Comparison of ENCODE assay signal across 14 cellular contexts in the genomic region with DNA sequence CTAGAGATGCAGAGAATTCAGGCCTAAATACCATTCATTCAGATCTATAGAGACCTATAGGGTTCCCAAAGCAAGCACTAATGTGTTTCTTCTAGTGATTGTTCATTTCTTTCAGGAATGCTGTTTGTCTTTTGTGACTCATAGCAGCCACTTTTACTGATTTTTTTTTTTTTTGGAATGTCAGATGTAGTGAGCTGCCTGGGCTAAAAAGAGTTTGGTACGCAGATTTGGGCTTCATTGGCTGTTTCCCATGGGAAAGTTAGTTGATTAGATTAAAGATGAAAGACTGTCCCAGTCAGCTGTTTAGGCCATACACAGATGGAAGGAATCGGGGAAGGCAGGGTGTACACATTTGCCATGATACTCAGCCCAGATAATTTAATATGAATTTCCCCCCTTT.
DNase-seq lines count a peak whose midpoint lies in the region; ATAC-seq and TF ChIP-seq lines count a peak whose summit lies in the region.
"Had no signal": no experiment of that assay in that cellular context is flagged by ENCODE, and none has a peak within 500 bp of the region (broad histone marks: within the 10 kb centered on the region; RNA-seq: fewer than 3 reads in every experiment).

No MANE protein-coding gene starts in this region.

- CTCF ChIA-PET in activated CD8-positive, alpha-beta memory T cell treated with anti-CD3 and anti-CD28 coated beads, Interleukin-2, amount 10 ng/mL, durations not matched to agents 7 days and 5 days (lab: Charles Lee), result interaction anchor here (2.1 to 2.5 kb wide), 2 partner anchors 16 to 65 kb away, joined by 8 to 9 read pairs; no protein-coding TSS in a partner anchor

- H3K4me1 Mint-ChIP-seq in activated CD8-positive, alpha-beta memory T cell treated with anti-CD3 and anti-CD28 coated beads, Interleukin-2, amount 10 ng/mL, durations not matched to agents 7 days and 5 days, result peaks cover 63% of the 10 kb centered on the region
- H3K4me1 Mint-ChIP-seq in activated T-helper 17 cell treated with anti-CD3 and anti-CD28 coated beads, Interleukin-2, amount 50 U/mL, for 72 hours, result peaks cover 61% of the 10 kb centered on the region
- peaks cover 41% of the 10 kb centered on the region for H3K4me1 Mint-ChIP-seq in type B pancreatic cell (ENCODE audit: unreplicated experiment)

- H3K27me3 Mint-ChIP-seq in activated CD8-positive, alpha-beta memory T cell treated with anti-CD3 and anti-CD28 coated beads, Interleukin-2, amount 10 ng/mL, durations not matched to agents 7 days and 5 days, result no peaks in the 10 kb centered on the region
- no peaks in the 10 kb centered on the region for H3K27me3 Mint-ChIP-seq in activated T-helper 17 cell treated with anti-CD3 and anti-CD28 coated beads, Interleukin-2, amount 50 U/mL, for 72 hours
- H3K27me3 Mint-ChIP-seq in type B pancreatic cell, result no peaks in the 10 kb centered on the region

- ATAC-seq in activated CD8-positive, alpha-beta memory T cell treated with anti-CD3 and anti-CD28 coated beads, Interleukin-2, amount 10 ng/mL, durations not matched to agents 7 days and 5 days, result no peak
- ATAC-seq in activated T-helper 17 cell treated with anti-CD3 and anti-CD28 coated beads, Interleukin-2, amount 50 U/mL, for 72 hours (replicated peaks), result no peak
- no peak for ATAC-seq in GM21576 (IDR thresholded peaks at IDR 0.05; ENCODE audit: unreplicated experiment)
- ATAC-seq: activated CD4-positive, CD25-positive, alpha-beta regulatory T cell treated with anti-CD3 and anti-CD28 coated beads, Interleukin-2, amount 50 U/mL, for 24 hours; activated naive CD4-positive, alpha-beta T cell treated with anti-CD3 and anti-CD28 coated beads, Interleukin-2, amount 50 U/mL, for 72 hours; sciatic nerve had no signal

- H3K4me3 Mint-ChIP-seq in activated CD8-positive, alpha-beta memory T cell treated with anti-CD3 and anti-CD28 coated beads, Interleukin-2, amount 10 ng/mL, durations not matched to agents 7 days and 5 days, result no peak overlapping the region
- peak overlapping the region; percentile 87 for H3K4me3 Mint-ChIP-seq in activated T-helper 17 cell treated with anti-CD3 and anti-CD28 coated beads, Interleukin-2, amount 50 U/mL, for 72 hours
- H3K4me3 Mint-ChIP-seq in type B pancreatic cell, result no peak overlapping the region

- H3K27ac Mint-ChIP-seq in activated CD8-positive, alpha-beta memory T cell treated with anti-CD3 and anti-CD28 coated beads, Interleukin-2, amount 10 ng/mL, durations not matched to agents 7 days and 5 days, result peak overlapping the region; percentile 48
- H3K27ac Mint-ChIP-seq in activated T-helper 17 cell treated with anti-CD3 and anti-CD28 coated beads, Interleukin-2, amount 50 U/mL, for 72 hours, result peak overlapping the region; percentile 89
- H3K27ac Mint-ChIP-seq in type B pancreatic cell, result peak overlapping the region; percentile 17

- H3K9me3 Mint-ChIP-seq in activated CD8-positive, alpha-beta memory T cell treated with anti-CD3 and anti-CD28 coated beads, Interleukin-2, amount 10 ng/mL, durations not matched to agents 7 days and 5 days (ENCODE audit: low read depth), result peaks cover 5% of the 10 kb centered on the region
- H3K9me3 Mint-ChIP-seq in activated T-helper 17 cell treated with anti-CD3 and anti-CD28 coated beads, Interleukin-2, amount 50 U/mL, for 72 hours, result peaks cover 4% of the 10 kb centered on the region
- H3K9me3 Mint-ChIP-seq in type B pancreatic cell, result peaks cover 10% of the 10 kb centered on the region

- peaks cover 8% of the 10 kb centered on the region for H3K36me3 Mint-ChIP-seq in activated CD8-positive, alpha-beta memory T cell treated with anti-CD3 and anti-CD28 coated beads, Interleukin-2, amount 10 ng/mL, durations not matched to agents 7 days and 5 days
- H3K36me3 Mint-ChIP-seq in activated T-helper 17 cell treated with anti-CD3 and anti-CD28 coated beads, Interleukin-2, amount 50 U/mL, for 72 hours (ENCODE audit: low read depth), result peaks cover 5% of the 10 kb centered on the region
- peaks cover 3% of the 10 kb centered on the region for H3K36me3 Mint-ChIP-seq in type B pancreatic cell

- TF ChIP-seq CTCF in type B pancreatic cell (conservative IDR thresholded peaks at IDR 0.05), result no peak

- no peak for DNase-seq in activated CD8-positive, alpha-beta memory T cell treated with anti-CD3 and anti-CD28 coated beads, Interleukin-2, amount 10 ng/mL, durations not matched to agents 7 days and 5 days
- no peak for DNase-seq in activated CD8-positive, alpha-beta memory T cell treated with anti-CD3 and anti-CD28 coated beads, Interleukin-2, amount 50 U/mL, for 48 hours
- DNase-seq in hepatic stellate cell (ENCODE audit: low spot score), result peak; percentile 33
- DNase-seq in type B pancreatic cell (ENCODE audit: extremely low spot score, unreplicated experiment), result no peak
- DNase-seq in NCI-H748 (lab: John Stamatoyannopoulos, UW; ENCODE audit: unreplicated experiment), result no peak
- DNase-seq in UCSD-AML1 (lab: John Stamatoyannopoulos, UW; ENCODE audit: unreplicated experiment), result no peak
- DNase-seq: esophagus squamous epithelium, NCI-H187 treated with DMSO at 0.1 percent for 48 hours, RPMI8226 had no signal

Comparison
In these comparisons a context has a peak if more than half of its experiments do, and no peak if none do; other contexts are left out.
1. H3K27ac Mint-ChIP-seq: peak in every context shown above with its lines; median percentile 89 in activated T-helper 17 cell treated with anti-CD3 and anti-CD28 coated beads, Interleukin-2, amount 50 U/mL, for 72 hours; 48 in activated CD8-positive, alpha-beta memory T cell treated with anti-CD3 and anti-CD28 coated beads, Interleukin-2, amount 10 ng/mL, durations not matched to agents 7 days and 5 days; 17 in type B pancreatic cell.